17 cellular contexts compared by ENCODE assay signal in the genomic region with DNA sequence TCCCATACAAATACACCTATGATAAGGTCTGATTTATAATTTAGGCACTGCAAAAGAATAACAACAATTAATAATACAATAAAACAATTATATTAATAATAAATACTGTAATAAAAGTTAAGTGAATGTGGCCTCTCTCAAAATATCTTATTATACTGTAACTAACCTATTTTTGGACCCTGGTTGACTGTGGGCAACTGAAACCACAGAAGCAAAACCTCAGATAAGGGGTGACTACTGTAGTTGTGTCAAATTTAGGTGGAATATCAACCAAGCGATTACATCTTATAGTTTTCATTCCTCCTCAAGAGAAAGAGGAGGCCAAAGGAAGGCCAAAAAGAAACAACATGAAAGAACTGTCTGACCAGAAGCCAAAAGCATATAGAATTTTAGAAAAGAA.
"Had no signal": no experiment of that assay in that cellular context is flagged by ENCODE, and none has a peak within 500 bp of the region (broad histone marks: within the 10 kb centered on the region; RNA-seq: fewer than 3 reads in every experiment).

No MANE protein-coding gene starts in this region.

- H3K27me3 ChIP-seq: gastroesophageal sphincter, pancreas, right atrium auricular region, upper lobe of left lung had no signal

- H3K4me1 ChIP-seq: gastroesophageal sphincter, pancreas, psoas muscle, right atrium auricular region, upper lobe of left lung had no signal

- H3K27ac ChIP-seq: epithelial cell of prostate, gastroesophageal sphincter, pancreas, psoas muscle, right atrium auricular region, upper lobe of left lung had no signal

- H3K9me3 ChIP-seq: gastroesophageal sphincter, pancreas, psoas muscle, right atrium auricular region, upper lobe of left lung had no signal

- FAIRE-seq: islet of Langerhans, pancreas had no signal

- H3K4me3 ChIP-seq: gastroesophageal sphincter, pancreas, psoas muscle, right atrium auricular region, upper lobe of left lung had no signal

- DNase-seq: activated CD4-positive, alpha-beta memory T cell treated with anti-CD3 and anti-CD28 coated beads, Interleukin-2, amount 10 ng/mL, durations not matched to agents 7 days and 5 days; activated CD4-positive, alpha-beta T cell treated with anti-CD3 and anti-CD28 coated beads for 48 hours; activated CD4-positive, CD25-positive, alpha-beta regulatory T cell; activated effector memory CD4-positive, alpha-beta T cell treated with anti-CD3 and anti-CD28 coated beads, Interleukin-2, amount 50 U/mL, for 16 hours; activated naive CD4-positive, alpha-beta T cell treated with anti-CD3 and anti-CD28 coated beads, Interleukin-2, amount 10 ng/mL, durations not matched to agents 7 days and 5 days; activated T-cell treated with anti-CD3 and anti-CD28 coated beads, Interleukin-2, amount 50 U/mL, for 72 hours; head of caudate nucleus; nephron progenitor cell; pancreas; psoas muscle; stimulated activated CD4-positive, alpha-beta T cell treated with anti-CD3 and anti-CD28 coated beads, Interleukin-4, amount 100 ng/mL, for 4 hours; stimulated activated naive CD8-positive, alpha-beta T cell treated with anti-CD3 and anti-CD28 coated beads, Interleukin-15, Interleukin-2, amounts not matched to agents 100 U/mL and 50 U/mL, for 24 hours; upper lobe of left lung had no signal

- H3K36me3 ChIP-seq: gastroesophageal sphincter, pancreas, right atrium auricular region, upper lobe of left lung had no signal
